Comparison of ENCODE assay signal across 14 cellular contexts in the genomic region with DNA sequence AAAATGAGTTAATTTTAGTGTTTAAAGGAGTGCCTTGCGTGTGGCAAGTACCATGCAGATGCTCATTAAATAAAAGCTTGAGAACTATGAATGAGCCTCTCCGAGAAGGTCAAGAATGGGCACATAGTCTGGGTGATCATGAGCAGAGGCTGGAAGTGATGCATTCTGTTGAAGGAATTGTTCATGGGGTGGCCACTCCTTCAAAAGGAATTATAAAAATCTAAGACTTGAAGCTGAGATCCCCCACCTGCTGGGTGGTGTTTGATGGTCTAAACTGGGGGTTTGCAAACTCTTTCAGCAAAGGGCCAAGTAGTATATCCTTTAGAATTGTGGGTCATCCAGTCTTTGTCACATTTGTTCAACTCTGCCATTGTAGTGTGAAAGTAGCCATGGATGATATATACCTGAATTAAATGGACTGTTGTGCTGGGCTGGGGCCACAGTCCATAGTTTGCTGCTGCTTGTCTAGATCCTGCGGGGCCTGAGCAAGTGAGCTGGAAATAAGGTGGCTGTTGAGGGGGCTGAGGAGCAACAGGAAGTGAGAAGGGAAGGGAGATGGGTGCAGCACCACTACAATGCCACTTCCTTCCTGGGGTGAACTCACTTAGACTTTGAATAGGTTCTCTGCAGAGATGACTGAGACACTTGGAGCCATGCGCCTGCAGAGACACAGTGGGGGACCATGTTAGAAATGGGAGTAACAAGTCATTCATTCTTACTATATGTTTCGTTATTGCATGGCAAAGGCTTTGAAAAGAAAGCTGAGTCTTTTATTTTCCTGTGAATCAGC.
DNase-seq lines count a peak whose midpoint lies in the region; FAIRE-seq and TF ChIP-seq lines count a peak whose summit lies in the region.
"Had no signal": no experiment of that assay in that cellular context is flagged by ENCODE, and none has a peak within 500 bp of the region (broad histone marks: within the 10 kb centered on the region; RNA-seq: fewer than 3 reads in every experiment).

No MANE protein-coding gene starts in this region.

- no peak overlapping the region for H3K4me3 ChIP-seq in SK-N-SH (ENCODE audit: low read depth in 2 of 2, low read length in 1 of 2)
- no peak overlapping the region for H3K4me3 ChIP-seq in hepatocyte
- no peak overlapping the region for H3K4me3 ChIP-seq in small intestine (ENCODE audit: low read depth in 1 of 2, low read length in 2 of 2)
- no peak overlapping the region for H3K4me3 ChIP-seq in BE2C (ENCODE audit: low read depth, low read length)

- H3K4me1 ChIP-seq in SK-N-SH (ENCODE audit: control insufficient read depth in 1 of 2, insufficient read depth in 2 of 2, low read depth in 1 of 2, low read length in 1 of 2) (peaks cover 4 to 7% of the 10 kb centered on the region in 2 experiments; a peak in 3 of 4 replicates), hepatocyte (ENCODE audit: insufficient read depth) (peaks cover 10% of the 10 kb centered on the region), small intestine (ENCODE audit: control insufficient read depth in 2 of 2, insufficient read depth in 1 of 2, low read depth in 1 of 2, low read length in 1 of 2) (no peaks in the 10 kb centered on the region), BE2C (no peaks in the 10 kb centered on the region)

- DNase-seq in activated naive CD4-positive, alpha-beta T cell treated with anti-CD3 and anti-CD28 coated beads, Interleukin-2, amount 10 ng/mL, durations not matched to agents 7 days and 5 days, result no peak
- DNase-seq in activated naive CD4-positive, alpha-beta T cell treated with anti-CD3 and anti-CD28 coated beads for 36 hours, result no peak
- DNase-seq in SK-N-SH (no peak), hepatocyte (ENCODE audit: low spot score) (no peak), small intestine (peak; percentile 3), NCI-H2029 (lab: John Stamatoyannopoulos, UW) (no peak), progenitor cell of endocrine pancreas (ENCODE audit: low spot score, unreplicated experiment) (no peak), BE2C (no peak)
- DNase-seq: ACHN; activated CD8-positive, alpha-beta memory T cell treated with anti-CD3 and anti-CD28 coated beads for 24 hours; activated gamma-delta T cell treated with Interleukin-2 at 50 U/mL for 16 hours; naive thymus-derived CD4-positive, alpha-beta T cell had no signal

- H3K9ac ChIP-seq in SK-N-SH, result no peak overlapping the region

- H3K27ac ChIP-seq in SK-N-SH (ENCODE audit: low read depth in 2 of 2, low read length in 1 of 2) (peak overlapping the region; percentile 64 to 66; a peak in 3 of 4 replicates), hepatocyte (peak overlapping the region; percentile 42), small intestine (ENCODE audit: low read depth in 1 of 2, low read length in 1 of 2) (no peak overlapping the region)

- TF ChIP-seq CTCF in SK-N-SH (IDR thresholded peaks at IDR 0.05) (no peak), hepatocyte (IDR thresholded peaks at IDR 0.05; ENCODE audit: poor library complexity) (no peak), progenitor cell of endocrine pancreas (IDR thresholded peaks at IDR 0.05; ENCODE audit: unreplicated experiment) (no peak), BE2C (IDR thresholded peaks at IDR 0.05; ENCODE audit: low read depth, low read length) (no peak)

- no peak for TF ChIP-seq EP300 in SK-N-SH (IDR thresholded peaks at IDR 0.05; ENCODE audit: borderline replicate concordance in 1 of 2, low read depth in 1 of 2, low read length in 1 of 2)

- H3K79me2 ChIP-seq in SK-N-SH (ENCODE audit: insufficient read depth) (no peaks in the 10 kb centered on the region), hepatocyte (no peaks in the 10 kb centered on the region)

- FAIRE-seq in small intestine (lab: Jason Lieb, UNC), result no peak

- POLR2A ChIA-PET in SK-N-SH (lab: Yijun Ruan, JAX), result no interaction called here

- H3K27me3 Mint-ChIP-seq in activated naive CD4-positive, alpha-beta T cell treated with anti-CD3 and anti-CD28 coated beads, Interleukin-2, amount 10 ng/mL, durations not matched to agents 7 days and 5 days, result no peaks in the 10 kb centered on the region
- no peaks in the 10 kb centered on the region for H3K27me3 Mint-ChIP-seq in activated naive CD4-positive, alpha-beta T cell treated with anti-CD3 and anti-CD28 coated beads for 36 hours (ENCODE audit: low read depth)
- no peaks in the 10 kb centered on the region for H3K27me3 Mint-ChIP-seq in progenitor cell of endocrine pancreas
- H3K27me3 Mint-ChIP-seq: stimulated activated naive CD8-positive, alpha-beta T cell treated with anti-CD3 and anti-CD28 coated beads, Interleukin-15, Interleukin-2, amounts not matched to agents 100 ng/mL and 50 ng/mL, for 24 hours had no signal

- CTCF ChIA-PET in activated naive CD4-positive, alpha-beta T cell treated with anti-CD3 and anti-CD28 coated beads, Interleukin-2, amount 10 ng/mL, durations not matched to agents 7 days and 5 days (lab: Charles Lee), result interaction anchor here (1.3 kb wide), 1 partner anchor 306 kb away, joined by 3 read pairs; no protein-coding TSS in a partner anchor
- CTCF ChIA-PET in activated naive CD4-positive, alpha-beta T cell treated with anti-CD3 and anti-CD28 coated beads for 36 hours (lab: Charles Lee), result no interaction called here
- CTCF ChIA-PET in SK-N-SH (lab: Yijun Ruan, JAX), result interaction anchor here (1.3 to 2.4 kb wide), 2 partner anchors 125 to 303 kb away, joined by 3 to 6 read pairs; no protein-coding TSS in a partner anchor

- TF ChIP-seq RAD21 in SK-N-SH (IDR thresholded peaks at IDR 0.05; ENCODE audit: low read length), result no peak

- no peaks in the 10 kb centered on the region for H3K9me2 ChIP-seq in SK-N-SH
- no peaks in the 10 kb centered on the region for H3K9me2 ChIP-seq in hepatocyte (replicated peaks; ENCODE audit: insufficient read depth)

- H2AFZ ChIP-seq in SK-N-SH (ENCODE audit: low read depth) (peak overlapping the region; percentile 76; the same call in 1 of the 2 replicates), hepatocyte (no peak overlapping the region)

- peaks cover 22% of the 10 kb centered on the region for H3K9me3 Mint-ChIP-seq in activated naive CD4-positive, alpha-beta T cell treated with anti-CD3 and anti-CD28 coated beads, Interleukin-2, amount 10 ng/mL, durations not matched to agents 7 days and 5 days
- H3K9me3 Mint-ChIP-seq in activated naive CD4-positive, alpha-beta T cell treated with anti-CD3 and anti-CD28 coated beads for 36 hours, result peaks cover 24% of the 10 kb centered on the region
- peaks cover 36% of the 10 kb centered on the region for H3K9me3 Mint-ChIP-seq in progenitor cell of endocrine pancreas (ENCODE audit: low read depth)

- H3K36me3 Mint-ChIP-seq in activated naive CD4-positive, alpha-beta T cell treated with anti-CD3 and anti-CD28 coated beads, Interleukin-2, amount 10 ng/mL, durations not matched to agents 7 days and 5 days, result no peaks in the 10 kb centered on the region
- H3K36me3 Mint-ChIP-seq in activated naive CD4-positive, alpha-beta T cell treated with anti-CD3 and anti-CD28 coated beads for 36 hours (ENCODE audit: low read depth), result no peaks in the 10 kb centered on the region
- H3K36me3 Mint-ChIP-seq in progenitor cell of endocrine pancreas (ENCODE audit: insufficient read depth), result no peaks in the 10 kb centered on the region

- peak overlapping the region; percentile 39 for H3K27ac Mint-ChIP-seq in activated naive CD4-positive, alpha-beta T cell treated with anti-CD3 and anti-CD28 coated beads, Interleukin-2, amount 10 ng/mL, durations not matched to agents 7 days and 5 days
- no peak overlapping the region for H3K27ac Mint-ChIP-seq in activated naive CD4-positive, alpha-beta T cell treated with anti-CD3 and anti-CD28 coated beads for 36 hours
- H3K27ac Mint-ChIP-seq in progenitor cell of endocrine pancreas, result no peak overlapping the region
- H3K27ac Mint-ChIP-seq: naive thymus-derived CD4-positive, alpha-beta T cell; stimulated activated naive CD8-positive, alpha-beta T cell treated with anti-CD3 and anti-CD28 coated beads, Interleukin-15, Interleukin-2, amounts not matched to agents 100 ng/mL and 50 ng/mL, for 24 hours had no signal

- no peaks in the 10 kb centered on the region for H3K27me3 ChIP-seq in SK-N-SH (ENCODE audit: insufficient read depth)
- H3K27me3 ChIP-seq in hepatocyte, result no peaks in the 10 kb centered on the region
- H3K27me3 ChIP-seq in small intestine (ENCODE audit: control insufficient read depth in 2 of 2, insufficient read depth in 2 of 2, low read length in 2 of 2), result no peaks in the 10 kb centered on the region
- no peaks in the 10 kb centered on the region for H3K27me3 ChIP-seq in BE2C

- H3K36me3 ChIP-seq in SK-N-SH (replicated peaks in 1 of 2; ENCODE audit: control insufficient read depth in 1 of 2, insufficient read depth in 2 of 2, low read length in 1 of 2) (peaks cover 0 to 6% of the 10 kb centered on the region in 2 experiments), hepatocyte (replicated peaks; ENCODE audit: insufficient read depth, low read depth) (no peaks in the 10 kb centered on the region), small intestine (ENCODE audit: control insufficient read depth in 2 of 2, insufficient read depth in 2 of 2, low read length in 2 of 2) (no peaks in the 10 kb centered on the region), BE2C (no peaks in the 10 kb centered on the region)

- intact Hi-C loops in activated naive CD4-positive, alpha-beta T cell treated with anti-CD3 and anti-CD28 coated beads for 36 hours (cut with micrococcal nuclease), result no loop called here

- no peaks in the 10 kb centered on the region for H4K20me1 ChIP-seq in SK-N-SH (ENCODE audit: insufficient read depth)
- H4K20me1 ChIP-seq in hepatocyte (ENCODE audit: insufficient read depth, poor library complexity, severe bottlenecking), result no peaks in the 10 kb centered on the region

- peak overlapping the region; percentile 59 for H3K4me2 ChIP-seq in SK-N-SH
- H3K4me2 ChIP-seq in hepatocyte, result no peak overlapping the region

- H3K9me3 ChIP-seq in SK-N-SH (peaks cover 16% of the 10 kb centered on the region; the same call in 1 of the 2 replicates), hepatocyte (ENCODE audit: low read depth) (peaks cover 11% of the 10 kb centered on the region), small intestine (ENCODE audit: control insufficient read depth, low read depth) (no peaks in the 10 kb centered on the region), BE2C (no peaks in the 10 kb centered on the region)

- WGBS in SK-N-SH (ENCODE audit: low lambda C conversion rate), result 84% methylated on average over 5 of the region's 5 CpGs
- WGBS in hepatocyte (ENCODE audit: low lambda C conversion rate, missing lambda C conversion rate), result 94% methylated on average over 5 of the region's 5 CpGs
- 64 to 76% (median 68%) methylated on average over 5 of the region's 5 CpGs for WGBS in small intestine, 3 donors

- H3K4me1 Mint-ChIP-seq in activated naive CD4-positive, alpha-beta T cell treated with anti-CD3 and anti-CD28 coated beads, Interleukin-2, amount 10 ng/mL, durations not matched to agents 7 days and 5 days, result peaks cover 22% of the 10 kb centered on the region
- no peaks in the 10 kb centered on the region for H3K4me1 Mint-ChIP-seq in activated naive CD4-positive, alpha-beta T cell treated with anti-CD3 and anti-CD28 coated beads for 36 hours (ENCODE audit: low read depth)
- peaks cover 2% of the 10 kb centered on the region for H3K4me1 Mint-ChIP-seq in progenitor cell of endocrine pancreas (ENCODE audit: low read depth)

- no peak overlapping the region for H3K4me3 Mint-ChIP-seq in activated naive CD4-positive, alpha-beta T cell treated with anti-CD3 and anti-CD28 coated beads, Interleukin-2, amount 10 ng/mL, durations not matched to agents 7 days and 5 days
- H3K4me3 Mint-ChIP-seq in activated naive CD4-positive, alpha-beta T cell treated with anti-CD3 and anti-CD28 coated beads for 36 hours, result no peak overlapping the region
- no peak overlapping the region for H3K4me3 Mint-ChIP-seq in progenitor cell of endocrine pancreas (ENCODE audit: low read depth)
- H3K4me3 Mint-ChIP-seq: central memory CD8-positive, alpha-beta T cell; naive thymus-derived CD4-positive, alpha-beta T cell; stimulated activated naive CD8-positive, alpha-beta T cell treated with anti-CD3 and anti-CD28 coated beads, Interleukin-15, Interleukin-2, amounts not matched to agents 100 ng/mL and 50 ng/mL, for 24 hours had no signal

- peaks cover 26% of the 10 kb centered on the region for H3F3A ChIP-seq in SK-N-SH (replicated peaks; ENCODE audit: insufficient read depth)

Comparison
In these comparisons a context has a peak if more than half of its experiments do, and no peak if none do; other contexts are left out.
1. H3K27ac ChIP-seq: peak in SK-N-SH (2 of 2) and hepatocyte (single experiment); none in small intestine (0 of 2).